Comparison of ENCODE assay signal across 18 cellular contexts in genomic region chr15:87567399-87567798, GRCh38.
"Had no signal": no experiment of that assay in that cellular context is flagged by ENCODE, and none has a peak within 500 bp of the region (broad histone marks: within the 10 kb centered on the region; RNA-seq: fewer than 3 reads in every experiment).

No MANE protein-coding gene starts in this region.

- ATAC-seq: natural killer cell; right lobe of liver; stimulated activated effector memory CD8-positive, alpha-beta T cell treated with anti-CD3 and anti-CD28 coated beads, Interleukin-12 subunit alpha, Interleukin-12 subunit beta, amount 100 ng/mL, for 72 hours; upper lobe of right lung had no signal

- FAIRE-seq: urothelium cell line had no signal

- DNase-seq: islet precursor cell; mesendoderm; naive B cell; natural killer cell; nephron progenitor cell; occipital lobe; psoas muscle; right lobe of liver; stimulated activated CD4-positive, alpha-beta T cell treated with anti-CD3 and anti-CD28 coated beads, Interleukin-12 subunit alpha, Interleukin-12 subunit beta, amount 100 ng/mL, for 4 hours; stimulated activated CD4-positive, alpha-beta T cell treated with anti-CD3 and anti-CD28 coated beads, Interleukin-15, amount 100 ng/mL, for 24 hours; stimulated activated CD4-positive, alpha-beta T cell treated with anti-CD3 and anti-CD28 coated beads, Interleukin-2, amount 100 ng/mL, for 24 hours; stimulated activated CD4-positive, alpha-beta T cell treated with anti-CD3 and anti-CD28 coated beads, Interleukin-4, amount 100 ng/mL, for 1 hour; stimulated activated naive CD4-positive, alpha-beta T cell; tibial artery; trophoblast cell; upper lobe of right lung had no signal
